ENCODE assay signal across 1 cellular context in the genomic region with DNA sequence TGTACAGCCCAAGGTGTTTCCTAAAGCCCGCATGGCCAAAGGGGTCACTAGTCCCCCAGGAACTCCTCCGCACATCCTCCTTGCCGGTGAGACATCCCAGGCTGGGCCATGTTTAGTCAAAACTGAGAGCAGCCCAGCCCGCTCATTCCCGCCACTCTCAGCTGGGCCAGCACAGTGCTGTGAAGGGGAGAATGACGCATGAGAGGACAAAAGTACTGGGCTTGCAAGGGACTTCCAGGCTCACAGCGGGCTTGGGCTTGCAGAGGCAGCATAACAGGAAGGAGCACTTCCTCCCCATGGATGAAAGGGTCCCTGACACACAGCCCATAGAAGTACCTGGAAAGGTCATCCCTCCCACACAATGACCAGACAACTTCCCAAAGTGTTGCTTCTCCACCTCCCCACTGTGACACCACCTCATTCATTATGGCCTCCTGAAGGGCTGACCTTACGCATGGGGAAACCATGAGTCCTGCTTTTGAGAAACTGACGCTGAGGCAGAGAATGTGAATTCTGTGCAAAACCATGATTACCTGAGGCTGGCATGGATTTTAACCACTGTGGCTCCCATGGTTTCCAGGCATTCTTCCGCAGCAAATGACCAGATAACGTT.
TF ChIP-seq lines count a peak whose summit lies in the region.

No MANE protein-coding gene starts in this region.

TF ChIP-seq in H1, 55 proteins besides CTCF, POLR2A, EP300 and RAD21:
- TF ChIP-seq TEAD4 (IDR thresholded peaks at IDR 0.05; ENCODE audit: low read depth, low read length) = no peak
